24 cellular contexts compared by ENCODE assay signal in the genomic region with DNA sequence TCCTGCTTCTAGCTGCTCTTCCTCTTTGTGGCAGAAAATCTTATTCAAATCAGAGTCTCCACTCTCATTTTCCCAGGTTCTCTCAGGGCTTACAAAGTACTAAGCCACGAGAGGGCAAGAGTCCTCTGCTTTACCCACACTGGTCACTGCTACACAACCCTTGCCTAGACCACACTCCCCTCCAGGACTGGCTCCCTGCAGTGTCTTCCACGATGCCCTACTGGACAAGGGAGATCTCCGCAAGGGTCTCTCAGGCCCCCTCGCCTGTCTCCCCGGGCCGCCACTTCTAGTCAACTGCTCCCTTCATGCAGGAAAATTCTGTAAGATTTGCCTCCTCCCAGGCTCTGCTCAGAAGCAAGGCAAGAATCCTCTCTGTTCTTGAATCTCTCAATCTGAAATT.
"Had no signal": no experiment of that assay in that cellular context is flagged by ENCODE, and none has a peak within 500 bp of the region (broad histone marks: within the 10 kb centered on the region; RNA-seq: fewer than 3 reads in every experiment).

No MANE protein-coding gene starts in this region.

- H3K9me3 Mint-ChIP-seq: immature natural killer cell, WTC11 had no signal

- H3K4me1 Mint-ChIP-seq: activated CD4-positive, alpha-beta T cell treated with anti-CD3 and anti-CD28 coated beads for 36 hours; activated CD8-positive, alpha-beta memory T cell treated with anti-CD3 and anti-CD28 coated beads, Interleukin-2, amount 10 ng/mL, durations not matched to agents 7 days and 5 days; immature natural killer cell had no signal

- ATAC-seq: activated CD4-positive, alpha-beta T cell treated with anti-CD3 and anti-CD28 coated beads for 36 hours; activated CD8-positive, alpha-beta memory T cell treated with anti-CD3 and anti-CD28 coated beads, Interleukin-2, amount 10 ng/mL, durations not matched to agents 7 days and 5 days; body of pancreas; left lung; naive thymus-derived CD4-positive, alpha-beta T cell; WTC11 had no signal

- H3K27me3 ChIP-seq: body of pancreas, upper lobe of left lung had no signal

- H3K36me3 Mint-ChIP-seq: activated CD8-positive, alpha-beta memory T cell treated with anti-CD3 and anti-CD28 coated beads, Interleukin-2, amount 10 ng/mL, durations not matched to agents 7 days and 5 days; immature natural killer cell; naive thymus-derived CD4-positive, alpha-beta T cell; WTC11 had no signal

- DNase-seq: activated CD4-positive, alpha-beta T cell treated with anti-CD3 and anti-CD28 coated beads for 36 hours; activated CD4-positive, alpha-beta T cell treated with anti-CD3 and anti-CD28 coated beads, Interleukin-2, amount 50 U/mL, for 48 hours; activated CD8-positive, alpha-beta memory T cell treated with anti-CD3 and anti-CD28 coated beads, Interleukin-2, amount 10 ng/mL, durations not matched to agents 7 days and 5 days; activated effector memory CD4-positive, alpha-beta T cell treated with anti-CD3 and anti-CD28 coated beads, Interleukin-2, amount 50 U/mL, for 16 hours; activated naive CD4-positive, alpha-beta T cell treated with anti-CD3 and anti-CD28 coated beads, Interleukin-2, amount 50 U/mL, for 16 hours; activated T-cell treated with anti-CD3 and anti-CD28 coated beads for 4 hours; anterior cingulate cortex; body of pancreas; dermis blood vessel endothelial cell; effector CD8-positive, alpha-beta T cell; foreskin melanocyte; immature natural killer cell; kidney glomerular epithelial cell; left lung; naive thymus-derived CD4-positive, alpha-beta T cell; spleen; stimulated activated CD4-positive, alpha-beta T cell treated with anti-CD3 and anti-CD28 coated beads, Interleukin-4, amount 100 ng/mL, for 1 hour; stimulated activated naive CD4-positive, alpha-beta T cell; T-helper 9 cell had no signal

- H3K27ac ChIP-seq: body of pancreas, hepatocyte, left lung, spleen, thoracic aorta, upper lobe of left lung had no signal

- H3K4me1 ChIP-seq: body of pancreas, left lung, spleen, upper lobe of left lung had no signal

- H3K27ac Mint-ChIP-seq: activated CD4-positive, alpha-beta T cell treated with anti-CD3 and anti-CD28 coated beads for 36 hours; activated CD8-positive, alpha-beta memory T cell treated with anti-CD3 and anti-CD28 coated beads, Interleukin-2, amount 10 ng/mL, durations not matched to agents 7 days and 5 days; immature natural killer cell; naive thymus-derived CD4-positive, alpha-beta T cell; progenitor cell of endocrine pancreas; WTC11 had no signal

- H3K4me3 Mint-ChIP-seq: activated CD4-positive, alpha-beta T cell treated with anti-CD3 and anti-CD28 coated beads for 36 hours; activated CD8-positive, alpha-beta memory T cell treated with anti-CD3 and anti-CD28 coated beads, Interleukin-2, amount 10 ng/mL, durations not matched to agents 7 days and 5 days; immature natural killer cell; naive thymus-derived CD4-positive, alpha-beta T cell; WTC11 had no signal
